In genomic region chr5:173837654-173838053, GRCh38 we compare ENCODE assay signal across 2 cellular contexts.
TF ChIP-seq lines count a peak whose summit lies in the region.

No MANE protein-coding gene starts in this region.

TF ChIP-seq in GM23338, 12 proteins besides CTCF, POLR2A, EP300 and RAD21 (continued from another document):
- TF ChIP-seq, protein P1, sequence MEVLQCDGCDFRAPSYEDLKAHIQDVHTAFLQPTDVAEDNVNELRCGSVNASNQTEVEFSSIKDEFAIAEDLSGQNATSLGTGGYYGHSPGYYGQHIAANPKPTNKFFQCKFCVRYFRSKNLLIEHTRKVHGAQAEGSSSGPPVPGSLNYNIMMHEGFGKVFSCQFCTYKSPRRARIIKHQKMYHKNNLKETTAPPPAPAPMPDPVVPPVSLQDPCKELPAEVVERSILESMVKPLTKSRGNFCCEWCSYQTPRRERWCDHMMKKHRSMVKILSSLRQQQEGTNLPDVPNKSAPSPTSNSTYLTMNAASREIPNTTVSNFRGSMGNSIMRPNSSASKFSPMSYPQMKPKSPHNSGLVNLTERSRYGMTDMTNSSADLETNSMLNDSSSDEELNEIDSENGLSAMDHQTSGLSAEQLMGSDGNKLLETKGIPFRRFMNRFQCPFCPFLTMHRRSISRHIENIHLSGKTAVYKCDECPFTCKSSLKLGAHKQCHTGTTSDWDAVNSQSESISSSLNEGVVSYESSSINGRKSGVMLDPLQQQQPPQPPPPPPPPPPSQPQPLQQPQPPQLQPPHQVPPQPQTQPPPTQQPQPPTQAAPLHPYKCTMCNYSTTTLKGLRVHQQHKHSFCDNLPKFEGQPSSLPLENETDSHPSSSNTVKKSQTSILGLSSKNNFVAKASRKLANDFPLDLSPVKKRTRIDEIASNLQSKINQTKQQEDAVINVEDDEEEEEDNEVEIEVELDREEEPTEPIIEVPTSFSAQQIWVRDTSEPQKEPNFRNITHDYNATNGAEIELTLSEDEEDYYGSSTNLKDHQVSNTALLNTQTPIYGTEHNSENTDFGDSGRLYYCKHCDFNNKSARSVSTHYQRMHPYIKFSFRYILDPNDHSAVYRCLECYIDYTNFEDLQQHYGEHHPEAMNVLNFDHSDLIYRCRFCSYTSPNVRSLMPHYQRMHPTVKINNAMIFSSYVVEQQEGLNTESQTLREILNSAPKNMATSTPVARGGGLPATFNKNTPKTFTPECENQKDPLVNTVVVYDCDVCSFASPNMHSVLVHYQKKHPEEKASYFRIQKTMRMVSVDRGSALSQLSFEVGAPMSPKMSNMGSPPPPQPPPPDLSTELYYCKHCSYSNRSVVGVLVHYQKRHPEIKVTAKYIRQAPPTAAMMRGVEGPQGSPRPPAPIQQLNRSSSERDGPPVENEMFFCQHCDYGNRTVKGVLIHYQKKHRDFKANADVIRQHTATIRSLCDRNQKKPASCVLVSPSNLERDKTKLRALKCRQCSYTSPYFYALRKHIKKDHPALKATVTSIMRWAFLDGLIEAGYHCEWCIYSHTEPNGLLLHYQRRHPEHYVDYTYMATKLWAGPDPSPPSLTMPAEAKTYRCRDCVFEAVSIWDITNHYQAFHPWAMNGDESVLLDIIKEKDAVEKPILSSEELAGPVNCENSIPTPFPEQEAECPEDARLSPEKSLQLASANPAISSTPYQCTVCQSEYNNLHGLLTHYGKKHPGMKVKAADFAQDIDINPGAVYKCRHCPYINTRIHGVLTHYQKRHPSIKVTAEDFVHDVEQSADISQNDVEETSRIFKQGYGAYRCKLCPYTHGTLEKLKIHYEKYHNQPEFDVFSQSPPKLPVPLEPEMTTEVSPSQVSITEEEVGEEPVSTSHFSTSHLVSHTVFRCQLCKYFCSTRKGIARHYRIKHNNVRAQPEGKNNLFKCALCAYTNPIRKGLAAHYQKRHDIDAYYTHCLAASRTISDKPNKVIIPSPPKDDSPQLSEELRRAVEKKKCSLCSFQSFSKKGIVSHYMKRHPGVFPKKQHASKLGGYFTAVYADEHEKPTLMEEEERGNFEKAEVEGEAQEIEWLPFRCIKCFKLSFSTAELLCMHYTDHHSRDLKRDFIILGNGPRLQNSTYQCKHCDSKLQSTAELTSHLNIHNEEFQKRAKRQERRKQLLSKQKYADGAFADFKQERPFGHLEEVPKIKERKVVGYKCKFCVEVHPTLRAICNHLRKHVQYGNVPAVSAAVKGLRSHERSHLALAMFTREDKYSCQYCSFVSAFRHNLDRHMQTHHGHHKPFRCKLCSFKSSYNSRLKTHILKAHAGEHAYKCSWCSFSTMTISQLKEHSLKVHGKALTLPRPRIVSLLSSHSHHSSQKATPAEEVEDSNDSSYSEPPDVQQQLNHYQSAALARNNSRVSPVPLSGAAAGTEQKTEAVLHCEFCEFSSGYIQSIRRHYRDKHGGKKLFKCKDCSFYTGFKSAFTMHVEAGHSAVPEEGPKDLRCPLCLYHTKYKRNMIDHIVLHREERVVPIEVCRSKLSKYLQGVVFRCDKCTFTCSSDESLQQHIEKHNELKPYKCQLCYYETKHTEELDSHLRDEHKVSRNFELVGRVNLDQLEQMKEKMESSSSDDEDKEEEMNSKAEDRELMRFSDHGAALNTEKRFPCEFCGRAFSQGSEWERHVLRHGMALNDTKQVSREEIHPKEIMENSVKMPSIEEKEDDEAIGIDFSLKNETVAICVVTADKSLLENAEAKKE (CRISPR knock-in tag; IDR thresholded peaks at IDR 0.05), result no peak
- TF ChIP-seq POLR2AphosphoS5 (IDR thresholded peaks at IDR 0.05; ENCODE audit: low read depth) (no peak), NANOG (IDR thresholded peaks at IDR 0.05; ENCODE audit: borderline replicate concordance) (no peak), EZH2 (IDR thresholded peaks at IDR 0.05; ENCODE audit: low read depth, unreplicated experiment) (no peak), JUNB (IDR thresholded peaks at IDR 0.05; ENCODE audit: unreplicated experiment) (no peak), ZNF114 (CRISPR knock-in tag; IDR thresholded peaks at IDR 0.05) (no peak), CREB1 (CRISPR knock-in tag; IDR thresholded peaks at IDR 0.05; ENCODE audit: low read depth) (no peak)
- TF ChIP-seq, protein P2, sequence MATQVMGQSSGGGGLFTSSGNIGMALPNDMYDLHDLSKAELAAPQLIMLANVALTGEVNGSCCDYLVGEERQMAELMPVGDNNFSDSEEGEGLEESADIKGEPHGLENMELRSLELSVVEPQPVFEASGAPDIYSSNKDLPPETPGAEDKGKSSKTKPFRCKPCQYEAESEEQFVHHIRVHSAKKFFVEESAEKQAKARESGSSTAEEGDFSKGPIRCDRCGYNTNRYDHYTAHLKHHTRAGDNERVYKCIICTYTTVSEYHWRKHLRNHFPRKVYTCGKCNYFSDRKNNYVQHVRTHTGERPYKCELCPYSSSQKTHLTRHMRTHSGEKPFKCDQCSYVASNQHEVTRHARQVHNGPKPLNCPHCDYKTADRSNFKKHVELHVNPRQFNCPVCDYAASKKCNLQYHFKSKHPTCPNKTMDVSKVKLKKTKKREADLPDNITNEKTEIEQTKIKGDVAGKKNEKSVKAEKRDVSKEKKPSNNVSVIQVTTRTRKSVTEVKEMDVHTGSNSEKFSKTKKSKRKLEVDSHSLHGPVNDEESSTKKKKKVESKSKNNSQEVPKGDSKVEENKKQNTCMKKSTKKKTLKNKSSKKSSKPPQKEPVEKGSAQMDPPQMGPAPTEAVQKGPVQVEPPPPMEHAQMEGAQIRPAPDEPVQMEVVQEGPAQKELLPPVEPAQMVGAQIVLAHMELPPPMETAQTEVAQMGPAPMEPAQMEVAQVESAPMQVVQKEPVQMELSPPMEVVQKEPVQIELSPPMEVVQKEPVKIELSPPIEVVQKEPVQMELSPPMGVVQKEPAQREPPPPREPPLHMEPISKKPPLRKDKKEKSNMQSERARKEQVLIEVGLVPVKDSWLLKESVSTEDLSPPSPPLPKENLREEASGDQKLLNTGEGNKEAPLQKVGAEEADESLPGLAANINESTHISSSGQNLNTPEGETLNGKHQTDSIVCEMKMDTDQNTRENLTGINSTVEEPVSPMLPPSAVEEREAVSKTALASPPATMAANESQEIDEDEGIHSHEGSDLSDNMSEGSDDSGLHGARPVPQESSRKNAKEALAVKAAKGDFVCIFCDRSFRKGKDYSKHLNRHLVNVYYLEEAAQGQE (IDR thresholded peaks at IDR 0.05; ENCODE audit: unreplicated experiment), result no peak
- TF ChIP-seq, protein P3, sequence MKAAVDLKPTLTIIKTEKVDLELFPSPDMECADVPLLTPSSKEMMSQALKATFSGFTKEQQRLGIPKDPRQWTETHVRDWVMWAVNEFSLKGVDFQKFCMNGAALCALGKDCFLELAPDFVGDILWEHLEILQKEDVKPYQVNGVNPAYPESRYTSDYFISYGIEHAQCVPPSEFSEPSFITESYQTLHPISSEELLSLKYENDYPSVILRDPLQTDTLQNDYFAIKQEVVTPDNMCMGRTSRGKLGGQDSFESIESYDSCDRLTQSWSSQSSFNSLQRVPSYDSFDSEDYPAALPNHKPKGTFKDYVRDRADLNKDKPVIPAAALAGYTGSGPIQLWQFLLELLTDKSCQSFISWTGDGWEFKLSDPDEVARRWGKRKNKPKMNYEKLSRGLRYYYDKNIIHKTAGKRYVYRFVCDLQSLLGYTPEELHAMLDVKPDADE (IDR thresholded peaks at IDR 0.05), result no peak

TF ChIP-seq in HepG2, 621 proteins besides CTCF, POLR2A, EP300 and RAD21:
- TF ChIP-seq MNT (IDR thresholded peaks at IDR 0.05), result no peak
- no peak for TF ChIP-seq DDIT3 (CRISPR knock-in tag; IDR thresholded peaks at IDR 0.05)
- TF ChIP-seq KMT2B (CRISPR knock-in tag; IDR thresholded peaks at IDR 0.05), result no peak
- no peak for TF ChIP-seq RXRB (CRISPR knock-in tag; IDR thresholded peaks at IDR 0.05; ENCODE audit: borderline replicate concordance)
